15 cellular contexts compared by ENCODE assay signal in genomic region chr22:49726022-49726681, GRCh38.
"Had no signal": no experiment of that assay in that cellular context is flagged by ENCODE, and none has a peak within 500 bp of the region (broad histone marks: within the 10 kb centered on the region; RNA-seq: fewer than 3 reads in every experiment).

No MANE protein-coding gene starts in this region.

- DNase-seq: activated CD4-positive, alpha-beta T cell treated with anti-CD3 and anti-CD28 coated beads, Interleukin-2, amount 50 U/mL, for 1 hour; activated CD4-positive, CD25-positive, alpha-beta regulatory T cell; activated naive CD8-positive, alpha-beta T cell treated with anti-CD3 and anti-CD28 coated beads, Interleukin-2, amount 10 ng/mL, durations not matched to agents 7 days and 5 days; activated T-cell treated with anti-CD3 and anti-CD28 coated beads, Interleukin-2, amount 50 U/mL, for 1 hour; cortex of kidney; effector memory CD4-positive, alpha-beta T cell; left cardiac atrium; lower lobe of right lung; midbrain; stimulated activated CD4-positive, alpha-beta T cell treated with anti-CD3 and anti-CD28 coated beads, Interleukin-2, amount 100 ng/mL, for 48 hours; stimulated activated naive B cell treated with anti-CD40 and anti-IgM and Interleukin-4, amounts not matched to agents 10 μg/mL and 1 μg/mL and 100 μg/mL, for 72 hours; substantia nigra; transverse colon had no signal

- H3K9me3 Mint-ChIP-seq: activated naive CD8-positive, alpha-beta T cell treated with anti-CD3 and anti-CD28 coated beads, Interleukin-2, amount 10 ng/mL, durations not matched to agents 7 days and 5 days; stimulated activated naive B cell treated with anti-CD40 and anti-IgM and Interleukin-4, amounts not matched to agents 10 μg/mL and 1 μg/mL and 100 μg/mL, for 72 hours had no signal

- H3K4me1 ChIP-seq: parathyroid adenoma had no signal

- H3K9ac ChIP-seq: parathyroid adenoma had no signal

- H2AFZ ChIP-seq: parathyroid adenoma had no signal

- H3K9me3 ChIP-seq: lower lobe of right lung, transverse colon had no signal

- H3K79me2 ChIP-seq: parathyroid adenoma had no signal

- H3K4me3 ChIP-seq: lower lobe of right lung, transverse colon had no signal

- H3K27ac Mint-ChIP-seq: activated naive CD8-positive, alpha-beta T cell treated with anti-CD3 and anti-CD28 coated beads, Interleukin-2, amount 10 ng/mL, durations not matched to agents 7 days and 5 days; brain; stimulated activated naive B cell treated with anti-CD40 and anti-IgM and Interleukin-4, amounts not matched to agents 10 μg/mL and 1 μg/mL and 100 μg/mL, for 72 hours had no signal

- H3K27ac ChIP-seq: lower lobe of right lung, parathyroid adenoma, transverse colon had no signal

- ATAC-seq: lower lobe of right lung; stimulated activated naive B cell treated with anti-CD40 and anti-IgM and Interleukin-4, amounts not matched to agents 10 μg/mL and 1 μg/mL and 100 μg/mL, for 72 hours had no signal

- H3K36me3 Mint-ChIP-seq: activated naive CD8-positive, alpha-beta T cell treated with anti-CD3 and anti-CD28 coated beads, Interleukin-2, amount 10 ng/mL, durations not matched to agents 7 days and 5 days; brain had no signal

- H3K4me1 Mint-ChIP-seq: brain had no signal

- H3K4me3 Mint-ChIP-seq: activated naive CD8-positive, alpha-beta T cell treated with anti-CD3 and anti-CD28 coated beads, Interleukin-2, amount 10 ng/mL, durations not matched to agents 7 days and 5 days; brain had no signal

- H3K36me3 ChIP-seq: lower lobe of right lung, transverse colon had no signal
